Comparison of ENCODE assay signal across 10 cellular contexts in the genomic region with DNA sequence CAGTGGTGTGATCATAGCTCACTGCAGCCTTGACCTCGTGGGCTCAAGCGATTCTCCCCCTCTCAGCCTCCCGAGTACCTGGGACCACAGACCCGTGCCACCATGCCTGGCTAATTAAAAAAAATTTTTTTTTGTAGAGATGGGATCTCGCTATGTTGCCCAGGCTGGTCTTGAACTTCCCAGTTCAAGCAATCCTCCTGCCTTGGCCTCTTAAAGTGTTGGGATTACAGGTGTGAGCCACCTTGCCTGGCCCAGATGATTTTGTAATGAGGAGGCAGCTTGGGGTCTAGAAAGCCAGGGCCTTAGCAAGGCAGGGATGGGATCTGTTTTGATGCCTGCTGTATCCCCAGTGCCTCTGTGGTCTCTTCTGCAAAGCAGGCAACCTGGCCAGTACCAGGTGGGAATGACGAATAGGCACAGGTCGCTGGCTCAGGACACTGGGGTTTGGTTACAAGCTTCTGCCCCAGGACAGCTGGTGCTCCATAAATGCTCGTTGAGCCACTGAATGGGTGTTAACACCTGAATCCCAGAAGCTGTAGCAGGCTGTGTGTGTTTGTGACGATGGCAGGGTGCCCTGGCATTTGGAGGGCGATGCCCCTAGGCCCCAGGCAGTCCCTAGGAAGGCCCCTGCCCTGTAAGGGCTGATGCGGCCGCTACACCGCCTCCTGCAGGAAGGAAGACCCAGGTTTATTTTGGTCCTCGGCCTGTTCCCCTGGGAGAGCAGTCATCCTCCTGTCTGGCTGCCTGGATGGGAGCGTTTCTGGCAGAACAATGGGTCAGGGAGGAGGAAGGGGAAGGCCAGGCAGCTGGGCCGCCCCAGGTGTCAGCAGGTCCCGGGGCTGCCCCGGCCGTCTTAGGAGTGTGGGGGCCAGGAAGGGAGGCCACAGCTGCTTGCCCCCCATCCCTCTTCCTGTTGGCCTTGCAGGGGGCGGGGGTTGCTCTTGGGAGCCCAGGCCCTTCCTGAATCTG. TPM values are rescaled to one million over a fixed set of nuclear protein-coding genes. Genes with fewer than 3 reads are reported as not detected.
DNase-seq lines count a peak whose midpoint lies in the region; ATAC-seq and TF ChIP-seq lines count a peak whose summit lies in the region.
"Had no signal": no experiment of that assay in that cellular context is flagged by ENCODE, and none has a peak within 500 bp of the region (broad histone marks: within the 10 kb centered on the region; RNA-seq: fewer than 3 reads in every experiment).

No MANE protein-coding gene starts in this region.

- H3K27ac ChIP-seq in body of pancreas: peak overlapping the region in 1 of 4 donors; percentile 45
- H3K27ac ChIP-seq in right atrium auricular region: peak overlapping the region; percentile 19 to 53
- peak overlapping the region; percentile 30 for H3K27ac ChIP-seq in skeletal muscle tissue (ENCODE audit: low read depth, low read length)
- H3K27ac ChIP-seq: ovary had no signal

- H3K4me1 ChIP-seq in body of pancreas (no peaks in the 10 kb centered on the region), right atrium auricular region (peaks cover 0 to 27% of the 10 kb centered on the region in 2 donors), skeletal muscle tissue (ENCODE audit: control insufficient read depth in 3 of 3, insufficient read depth in 3 of 3, low read length in 3 of 3) (peaks cover 9 to 23% (median 13%) of the 10 kb centered on the region in 3 donors)

- TF ChIP-seq CTCF in GM13976 (IDR thresholded peaks at IDR 0.05; ENCODE audit: borderline replicate concordance, control extremely low read depth, extremely low read depth, insufficient read depth, missing control alignments) (no peak), body of pancreas (IDR thresholded peaks at IDR 0.05) (no peak), right atrium auricular region (IDR thresholded peaks at IDR 0.05) (no peak)

- intact Hi-C loops in body of pancreas (cut with DNase I): no loop called here

- H3K9me3 ChIP-seq in body of pancreas: no peaks in the 10 kb centered on the region
- H3K9me3 ChIP-seq in right atrium auricular region: no peaks in the 10 kb centered on the region
- no peaks in the 10 kb centered on the region for H3K9me3 ChIP-seq in skeletal muscle tissue (ENCODE audit: control insufficient read depth in 3 of 3, low read length in 3 of 3)
- H3K9me3 ChIP-seq: ovary had no signal

- ATAC-seq in body of pancreas (peak; percentile 32), GM19455 (IDR thresholded peaks at IDR 0.05; ENCODE audit: unreplicated experiment) (no peak), GM21619 (IDR thresholded peaks at IDR 0.05; ENCODE audit: unreplicated experiment) (no peak)

- in situ Hi-C loops in GM13976 (cut with MboI; ENCODE audit: low sequenced_read_pairs, unreplicated experiment): no loop called here

- 73 to 79% methylated on average over 5 to 20 of the region's 20 CpGs for WGBS in body of pancreas, 2 donors

- DNase-seq in GM13976 (ENCODE audit: low spot score) (peak; percentile 60), body of pancreas (peak in 3 of 4 donors; percentile 20 to 25 (median 21)), right atrium auricular region (ENCODE audit: low spot score) (peak; percentile 62), epidermal melanocyte (ENCODE audit: insufficient read length, low spot score) (no peak), NK-92 (lab: John Stamatoyannopoulos, UW; ENCODE audit: unreplicated experiment) (no peak)
- DNase-seq: NCI-H1436 treated with DMSO at 0.1 percent for 48 hours had no signal

- peak overlapping the region; percentile 23 to 45 (median 33) for H3K9ac ChIP-seq in skeletal muscle tissue (ENCODE audit: low read depth in 1 of 3, low read length in 3 of 3)

- no peaks in the 10 kb centered on the region for H3K27me3 ChIP-seq in body of pancreas
- H3K27me3 ChIP-seq in right atrium auricular region: no peaks in the 10 kb centered on the region
- no peaks in the 10 kb centered on the region for H3K27me3 ChIP-seq in skeletal muscle tissue (ENCODE audit: control insufficient read depth in 3 of 3, insufficient read depth in 3 of 3, low read length in 3 of 3)
- H3K27me3 ChIP-seq: ovary had no signal

- TF ChIP-seq POLR2A in body of pancreas (IDR thresholded peaks at IDR 0.05): no peak

- H3K4me3 ChIP-seq in body of pancreas (no peak overlapping the region), right atrium auricular region (no peak overlapping the region), skeletal muscle tissue (ENCODE audit: low read length in 3 of 3) (peak overlapping the region in 1 of 3 donors; percentile 13)
- H3K4me3 ChIP-seq: ovary had no signal

- no peaks in the 10 kb centered on the region for H3K36me3 ChIP-seq in body of pancreas (replicated peaks in 1 of 2; ENCODE audit: insufficient read depth in 1 of 2, low read depth in 2 of 2)
- H3K36me3 ChIP-seq in right atrium auricular region: peaks cover 7% of the 10 kb centered on the region
- peaks cover 4 to 6% (median 5%) of the 10 kb centered on the region in 3 donors for H3K36me3 ChIP-seq in skeletal muscle tissue (ENCODE audit: control insufficient read depth in 3 of 3, insufficient read depth in 3 of 3, low read length in 3 of 3)
- H3K36me3 ChIP-seq: ovary had no signal

RNA-seq across cellular contexts. Expression of a gene that starts 8.6 kb away (rescaled TPM):
- total RNA-seq in body of pancreas (1 to 10 TPM; 3.4 to 5.3 TPM), right atrium auricular region (1 to 10 TPM; 2.6 to 4.2 TPM), skeletal muscle tissue (5.7 TPM)

RNA-seq across cellular contexts. Expression of a gene that starts 22.2 kb away (rescaled TPM):
- total RNA-seq in body of pancreas (10 to 100 TPM; 42.5 to 50.1 TPM), right atrium auricular region (10 to 100 TPM; 26.3 to 36.6 TPM), skeletal muscle tissue (44.4 TPM)

Comparison
In these comparisons a context has a peak if more than half of its experiments do, and no peak if none do; other contexts are left out.
1. DNase-seq: peak in GM13976 (single experiment), body of pancreas (3 of 4) and right atrium auricular region (single experiment); none in epidermal melanocyte (single experiment) and NK-92 (single experiment).